20 cellular contexts compared by ENCODE assay signal in genomic region chr13:75872970-75873369, GRCh38.
"Had no signal": no experiment of that assay in that cellular context is flagged by ENCODE, and none has a peak within 500 bp of the region (broad histone marks: within the 10 kb centered on the region; RNA-seq: fewer than 3 reads in every experiment).

No MANE protein-coding gene starts in this region.

- H3K9me3 Mint-ChIP-seq: activated naive CD4-positive, alpha-beta T cell treated with anti-CD3 and anti-CD28 coated beads, Interleukin-2, amount 10 ng/mL, durations not matched to agents 7 days and 5 days; activated T-helper 17 cell treated with anti-CD3 and anti-CD28 coated beads, Interleukin-2, amount 50 U/mL, for 72 hours; effector memory CD8-positive, alpha-beta T cell; memory B cell; natural killer cell had no signal

- DNase-seq: activated CD4-positive, alpha-beta T cell treated with anti-CD3 and anti-CD28 coated beads, Interleukin-2, amount 50 U/mL, for 4 hours; activated CD4-positive, CD25-positive, alpha-beta regulatory T cell treated with anti-CD3 and anti-CD28 coated beads, Interleukin-2, amount 50 U/mL, for 72 hours; activated naive CD4-positive, alpha-beta T cell treated with anti-CD3 and anti-CD28 coated beads, Interleukin-2, amount 10 ng/mL, durations not matched to agents 7 days and 5 days; activated T-cell treated with anti-CD3 and anti-CD28 coated beads for 4 hours; cerebellar nuclear complex; effector memory CD8-positive, alpha-beta T cell; foreskin melanocyte; kidney glomerular epithelial cell; left ventricle myocardium superior; natural killer cell; retina; stimulated activated CD4-positive, alpha-beta T cell treated with anti-CD3 and anti-CD28 coated beads, Interleukin-4, amount 100 ng/mL, for 1 hour; stimulated activated naive CD4-positive, alpha-beta T cell treated with Interleukin-2 at 50 U/mL for 16 hours; substantia nigra; transverse colon had no signal

- H3K4me3 Mint-ChIP-seq: activated naive CD4-positive, alpha-beta T cell treated with anti-CD3 and anti-CD28 coated beads, Interleukin-2, amount 10 ng/mL, durations not matched to agents 7 days and 5 days; activated T-helper 17 cell treated with anti-CD3 and anti-CD28 coated beads, Interleukin-2, amount 50 U/mL, for 72 hours; effector memory CD8-positive, alpha-beta T cell; memory B cell; natural killer cell had no signal

- H3K4me3 ChIP-seq: ascending aorta, breast epithelium, transverse colon, vagina had no signal

- H3K4me1 Mint-ChIP-seq: activated T-helper 17 cell treated with anti-CD3 and anti-CD28 coated beads, Interleukin-2, amount 50 U/mL, for 72 hours had no signal

- H3K27ac Mint-ChIP-seq: activated naive CD4-positive, alpha-beta T cell treated with anti-CD3 and anti-CD28 coated beads, Interleukin-2, amount 10 ng/mL, durations not matched to agents 7 days and 5 days; activated T-helper 17 cell treated with anti-CD3 and anti-CD28 coated beads, Interleukin-2, amount 50 U/mL, for 72 hours; effector memory CD8-positive, alpha-beta T cell; memory B cell; natural killer cell had no signal

- H3K36me3 Mint-ChIP-seq: activated naive CD4-positive, alpha-beta T cell treated with anti-CD3 and anti-CD28 coated beads, Interleukin-2, amount 10 ng/mL, durations not matched to agents 7 days and 5 days; memory B cell; natural killer cell had no signal
